13 cellular contexts compared by ENCODE assay signal in the genomic region with DNA sequence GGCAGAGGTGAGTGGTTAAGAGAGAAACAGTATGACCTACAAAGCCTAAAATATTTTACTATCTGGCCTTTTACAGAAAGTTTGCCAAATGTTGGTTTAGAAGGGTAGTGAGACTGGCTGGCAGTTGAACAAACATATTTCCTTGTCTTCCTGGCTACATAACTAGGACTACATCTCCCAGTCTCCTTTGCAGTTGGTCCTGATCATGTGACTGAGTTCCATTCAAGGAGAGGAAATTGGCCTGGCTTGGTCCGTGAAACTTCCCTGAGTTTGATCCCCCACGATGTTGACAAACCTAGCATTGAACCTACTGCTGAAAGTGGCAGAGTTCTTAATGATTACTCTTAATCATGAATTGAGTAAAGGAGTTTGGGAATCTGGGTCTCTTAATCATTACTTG.
DNase-seq lines count a peak whose midpoint lies in the region; ATAC-seq and TF ChIP-seq lines count a peak whose summit lies in the region.
"Had no signal": no experiment of that assay in that cellular context is flagged by ENCODE, and none has a peak within 500 bp of the region (broad histone marks: within the 10 kb centered on the region; RNA-seq: fewer than 3 reads in every experiment).

No MANE protein-coding gene starts in this region.

- H4K12ac ChIP-seq in trophoblast cell (ENCODE audit: low read depth, low read length): no peak overlapping the region

- no peak overlapping the region for H2BK12ac ChIP-seq in trophoblast cell (ENCODE audit: low read length)

- POLR2A ChIA-PET in HCT116 (lab: Charles Lee): no interaction called here

- no CpG with 5 or more reads among the region's 2 CpGs for WGBS in trophoblast cell (ENCODE audit: extremely low coverage, insufficient coverage, insufficient read length)

- H3K9me2 ChIP-seq in HCT116 (ENCODE audit: insufficient read depth): no peaks in the 10 kb centered on the region

- no peak overlapping the region for H3K4ac ChIP-seq in trophoblast cell (ENCODE audit: low read depth, low read length)

- H3K23ac ChIP-seq in trophoblast cell (ENCODE audit: low read length): no peak overlapping the region

- H3K36me3 ChIP-seq in HCT116 (ENCODE audit: control insufficient read depth in 1 of 2, insufficient read depth in 2 of 2, low read length in 2 of 2) (no peaks in the 10 kb centered on the region), SJCRH30 (no peaks in the 10 kb centered on the region), trophoblast cell (ENCODE audit: control insufficient read depth in 1 of 2, insufficient read depth in 2 of 2, low read length in 2 of 2) (peaks cover 0 to 3% of the 10 kb centered on the region in 2 experiments), breast epithelium (no peaks in the 10 kb centered on the region)

- H4K20me1 ChIP-seq in HCT116 (ENCODE audit: insufficient read depth): no peaks in the 10 kb centered on the region

- RAD21 ChIA-PET in HCT116 (lab: Charles Lee; ENCODE audit: low non-redundant PET in 1 of 2, low total read pairs in 2 of 2, uncharacterized antibody in 2 of 2, unreplicated experiment in 2 of 2): no interaction called here

- H3K14ac ChIP-seq in trophoblast cell (ENCODE audit: low read length): no peak overlapping the region

- H3K4me2 ChIP-seq in HCT116 (ENCODE audit: low read length) (no peak overlapping the region), trophoblast cell (ENCODE audit: low read length) (peak overlapping the region; percentile 45)

- H2BK5ac ChIP-seq in trophoblast cell (ENCODE audit: low read depth, low read length, poor library complexity): no peak overlapping the region

- no TSS peak for BruUV-seq in HCT116 (replicated peaks; lab: Mats Ljungman, UMichigan)

- H4K91ac ChIP-seq in trophoblast cell (ENCODE audit: low read depth, low read length): no peak overlapping the region

- DNase-seq in HCT116 (ENCODE audit: low read depth, low spot score) (peak; percentile 8), SJCRH30 (peak; percentile 15 to 49), fibroblast of mammary gland (ENCODE audit: low read depth) (peak; percentile 16), trophoblast cell (no peak), breast epithelium (ENCODE audit: low spot score in 2 of 2) (no peak), hepatic stellate cell (ENCODE audit: low spot score) (no peak)
- DNase-seq: activated CD4-positive, alpha-beta memory T cell treated with anti-CD3 and anti-CD28 coated beads for 36 hours; activated effector memory CD4-positive, alpha-beta T cell treated with anti-CD3 and anti-CD28 coated beads, Interleukin-2, amount 50 U/mL, for 16 hours; cerebellar nuclear complex; NCI-H187 treated with DMSO at 0.1 percent for 48 hours; nephron progenitor cell had no signal

- H3K27ac ChIP-seq in HCT116 (ENCODE audit: low read depth, low read length): no peak overlapping the region
- no peak overlapping the region for H3K27ac ChIP-seq in SJCRH30
- H3K27ac ChIP-seq in trophoblast cell (ENCODE audit: low read depth, low read length): no peak overlapping the region
- H3K27ac ChIP-seq in breast epithelium: no peak overlapping the region

- CTCF ChIA-PET in HCT116 (lab: Charles Lee): no interaction called here

- no peak overlapping the region for H2BK120ac ChIP-seq in trophoblast cell (ENCODE audit: insufficient read depth, low read length, poor library complexity)

- TF ChIP-seq RAD21 in HCT116 (IDR thresholded peaks at IDR 0.05; ENCODE audit: low read depth): no peak

- no peak for TF ChIP-seq CTCF in HCT116 (IDR thresholded peaks at IDR 0.05 in 2 of 3, conservative IDR thresholded peaks at IDR 0.05 in 1 of 3; ENCODE audit: borderline replicate concordance in 1 of 3, insufficient read depth in 1 of 3, low read depth in 2 of 3, low read length in 2 of 3)
- TF ChIP-seq CTCF in fibroblast of mammary gland (conservative IDR thresholded peaks at IDR 0.05; ENCODE audit: control insufficient read depth, insufficient read depth, low read depth, low read length): no peak
- no peak for TF ChIP-seq CTCF in breast epithelium (IDR thresholded peaks at IDR 0.05)

- H3K9ac ChIP-seq in HCT116 (ENCODE audit: low read length): no peak overlapping the region
- H3K9ac ChIP-seq in trophoblast cell (ENCODE audit: low read length): no peak overlapping the region

- H3K4me1 ChIP-seq in HCT116 (ENCODE audit: control insufficient read depth in 1 of 2, insufficient read depth in 2 of 2, low read length in 2 of 2) (no peaks in the 10 kb centered on the region), SJCRH30 (no peaks in the 10 kb centered on the region), trophoblast cell (ENCODE audit: control insufficient read depth in 1 of 2, insufficient read depth in 2 of 2, low read length in 2 of 2) (peaks cover 0 to 5% of the 10 kb centered on the region in 2 experiments), breast epithelium (no peaks in the 10 kb centered on the region)

- H3K18ac ChIP-seq in trophoblast cell (ENCODE audit: low read length): no peak overlapping the region

- H4K8ac ChIP-seq in trophoblast cell (ENCODE audit: low read depth, low read length): no peak overlapping the region

- no peak for TF ChIP-seq POLR2A in HCT116 (IDR thresholded peaks at IDR 0.05; ENCODE audit: borderline replicate concordance, extremely low read depth, insufficient read depth, insufficient read length)
- TF ChIP-seq POLR2A in breast epithelium (IDR thresholded peaks at IDR 0.05): no peak

- ATAC-seq in HCT116 (peak; percentile 69), GM19035 (IDR thresholded peaks at IDR 0.05; ENCODE audit: unreplicated experiment) (no peak), GM18498 (IDR thresholded peaks at IDR 0.05; ENCODE audit: unreplicated experiment) (no peak)

- peak overlapping the region; percentile 85 for H2AFZ ChIP-seq in HCT116 (ENCODE audit: low read depth, low read length, poor library complexity, severe bottlenecking)
- no peak overlapping the region for H2AFZ ChIP-seq in trophoblast cell (ENCODE audit: insufficient read depth, low read length, poor library complexity)

- no peaks in the 10 kb centered on the region for H3K79me1 ChIP-seq in trophoblast cell (ENCODE audit: low read length)

- H3K4me3 ChIP-seq in HCT116 (replicated peaks in 1 of 2; ENCODE audit: low read depth in 1 of 2, low read length in 2 of 2) (no peak overlapping the region), SJCRH30 (0 out of 2 replicates have a peak overlapping the region, but pooled peaks have one; percentile 17), fibroblast of mammary gland (ENCODE audit: control insufficient read depth, low read depth, low read length) (no peak overlapping the region), trophoblast cell (ENCODE audit: low read depth, low read length) (no peak overlapping the region), breast epithelium (no peak overlapping the region)

- intact Hi-C loops in HCT116 (cut with micrococcal nuclease): no loop called here
- intact Hi-C loops in breast epithelium (cut with DNase I; ENCODE audit: low total_unique reads): no loop called here

- H3K9me3 ChIP-seq in HCT116 (ENCODE audit: control insufficient read depth in 1 of 2, insufficient read depth in 1 of 2, low read depth in 1 of 2, low read length in 2 of 2) (no peaks in the 10 kb centered on the region), SJCRH30 (replicated peaks) (no peaks in the 10 kb centered on the region), trophoblast cell (ENCODE audit: insufficient read depth, low read depth, low read length) (no peaks in the 10 kb centered on the region), breast epithelium (no peaks in the 10 kb centered on the region)

- no peak overlapping the region for H2AK5ac ChIP-seq in trophoblast cell (ENCODE audit: low read length)

- H3K79me2 ChIP-seq in HCT116 (ENCODE audit: insufficient read depth, low read length) (no peaks in the 10 kb centered on the region), trophoblast cell (ENCODE audit: control insufficient read depth, insufficient read depth, low read length, poor library complexity) (no peaks in the 10 kb centered on the region)

- peaks cover 28% of the 10 kb centered on the region; the same call in 1 of the 2 replicates for H3K27me3 ChIP-seq in HCT116 (ENCODE audit: insufficient read depth, low read length)
- H3K27me3 ChIP-seq in SJCRH30: 0 out of 2 replicates have a peak, but pooled peaks cover 3% of the 10 kb centered on the region
- H3K27me3 ChIP-seq in trophoblast cell (ENCODE audit: insufficient read depth, low read length): no peaks in the 10 kb centered on the region
- H3K27me3 ChIP-seq in breast epithelium: no peaks in the 10 kb centered on the region

TF ChIP-seq in HCT116, 20 proteins besides CTCF, POLR2A, EP300 and RAD21:
- TF ChIP-seq FOSL1 (IDR thresholded peaks at IDR 0.05; ENCODE audit: low read depth) (no peak), ELF1 (IDR thresholded peaks at IDR 0.05; ENCODE audit: borderline replicate concordance, low read depth) (peak; percentile 47), REST (IDR thresholded peaks at IDR 0.05; ENCODE audit: low read depth) (no peak), EZH2 (IDR thresholded peaks at IDR 0.05) (no peak), SRF (IDR thresholded peaks at IDR 0.05; ENCODE audit: low read depth) (no peak), SIN3A (IDR thresholded peaks at IDR 0.05; ENCODE audit: low read depth) (no peak), ZFX (IDR thresholded peaks at IDR 0.05) (no peak), CEBPB (IDR thresholded peaks at IDR 0.05; ENCODE audit: low read depth) (no peak)

Comparison
In these comparisons a context has a peak if more than half of its experiments do, and no peak if none do; other contexts are left out.
1. DNase-seq: peak in HCT116 (single experiment), SJCRH30 (2 of 2) and fibroblast of mammary gland (single experiment); none in trophoblast cell (0 of 2), breast epithelium (0 of 2) and hepatic stellate cell (single experiment).